In the genomic region with DNA sequence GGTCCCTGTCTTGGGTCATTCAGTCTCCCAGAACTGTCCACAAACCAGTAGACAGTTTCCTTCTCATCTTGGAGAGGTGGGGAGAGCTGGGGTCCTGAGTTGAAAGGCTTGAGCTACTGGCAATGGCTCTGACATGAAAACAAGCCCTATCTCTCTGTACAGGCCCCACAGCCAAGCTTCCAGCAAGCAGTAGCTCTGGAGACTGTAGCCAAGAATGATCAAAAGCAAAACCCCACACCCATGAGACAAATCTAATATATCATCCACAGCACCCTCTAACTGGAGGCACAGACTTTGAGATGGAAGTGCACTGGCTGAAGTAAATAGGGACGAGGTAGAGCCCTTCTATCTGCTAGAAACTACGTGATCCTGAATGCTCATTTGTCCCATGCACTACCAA, we compare ENCODE assay signal across 29 cellular contexts. TPM values are rescaled to one million over a fixed set of nuclear protein-coding genes. Genes with fewer than 3 reads are reported as not detected.
DNase-seq lines count a peak whose midpoint lies in the region; ATAC-seq and TF ChIP-seq lines count a peak whose summit lies in the region.
"Had no signal": no experiment of that assay in that cellular context is flagged by ENCODE, and none has a peak within 500 bp of the region (broad histone marks: within the 10 kb centered on the region; RNA-seq: fewer than 3 reads in every experiment).

No MANE protein-coding gene starts in this region.

- H3K4me1 ChIP-seq in adrenal gland (replicated peaks in 1 of 2) (peaks cover 42 to 60% of the 10 kb centered on the region in 2 donors), neural progenitor cell (no peaks in the 10 kb centered on the region), tibial artery (peaks cover 0 to 73% (median 20%) of the 10 kb centered on the region in 4 donors)

- H2AFZ ChIP-seq in neural progenitor cell (replicated peaks) = no peak overlapping the region

- H3F3A ChIP-seq in neural progenitor cell (ENCODE audit: low read depth) = no peaks in the 10 kb centered on the region

- no peak overlapping the region for H3K4me3 ChIP-seq in adrenal gland
- H3K4me3 ChIP-seq in neural progenitor cell = no peak overlapping the region
- no peak overlapping the region for H3K4me3 ChIP-seq in tibial artery
- H3K4me3 ChIP-seq: dorsolateral prefrontal cortex, MG63 had no signal

- H3K4me3 Mint-ChIP-seq in neural progenitor cell = no peak overlapping the region
- H3K4me3 Mint-ChIP-seq: activated CD4-positive, alpha-beta memory T cell treated with anti-CD3 and anti-CD28 coated beads for 36 hours; activated naive CD8-positive, alpha-beta T cell; immature natural killer cell; WTC11 had no signal

- no peaks in the 10 kb centered on the region for H4K20me1 ChIP-seq in neural progenitor cell (ENCODE audit: low read depth)

- TF ChIP-seq CTCF in adrenal gland (IDR thresholded peaks at IDR 0.05) (no peak), neural progenitor cell (IDR thresholded peaks at IDR 0.05) (no peak), tibial artery (IDR thresholded peaks at IDR 0.05) (no peak)

- peaks cover 28% of the 10 kb centered on the region for H3K4me1 Mint-ChIP-seq in neural progenitor cell
- H3K4me1 Mint-ChIP-seq: immature natural killer cell had no signal

- no peak overlapping the region for H3K4me2 ChIP-seq in neural progenitor cell

- H3K27ac Mint-ChIP-seq in neural progenitor cell = peak overlapping the region; percentile 18
- H3K27ac Mint-ChIP-seq: activated CD4-positive, alpha-beta memory T cell treated with anti-CD3 and anti-CD28 coated beads for 36 hours; activated naive CD8-positive, alpha-beta T cell; immature natural killer cell; WTC11 had no signal

- WGBS in adrenal gland, 4 donors = 63 to 83% (median 79%) methylated on average over 2 of the region's 2 CpGs

- H3K27me3 ChIP-seq in adrenal gland (no peaks in the 10 kb centered on the region), neural progenitor cell (no peaks in the 10 kb centered on the region), tibial artery (no peaks in the 10 kb centered on the region)
- H3K27me3 ChIP-seq: dorsolateral prefrontal cortex, MG63 had no signal

- TF ChIP-seq POLR2A in adrenal gland (IDR thresholded peaks at IDR 0.05) = no peak

- no peaks in the 10 kb centered on the region for H3K79me2 ChIP-seq in neural progenitor cell (ENCODE audit: low read depth)

- no peak overlapping the region for H3K9ac ChIP-seq in neural progenitor cell

- H3K9me3 Mint-ChIP-seq in neural progenitor cell = no peaks in the 10 kb centered on the region
- H3K9me3 Mint-ChIP-seq: activated CD4-positive, alpha-beta memory T cell treated with anti-CD3 and anti-CD28 coated beads for 36 hours; immature natural killer cell; WTC11 had no signal

- intact Hi-C loops in adrenal gland (cut with DNase I) (no loop called here), left ventricle myocardium superior (cut with micrococcal nuclease) (no loop called here), tibial artery (cut with DNase I; ENCODE audit: low total_unique reads) (no loop called here)

- peaks cover 3% of the 10 kb centered on the region for H3K27me3 Mint-ChIP-seq in neural progenitor cell (ENCODE audit: insufficient read depth, low read depth)

- H3K27ac ChIP-seq in adrenal gland (peak overlapping the region in 4 of 5 donors; percentile 5 to 64 (median 42)), neural progenitor cell (no peak overlapping the region), tibial artery (peak overlapping the region; percentile 24 to 51)

- DNase-seq in adrenal gland = peak in 1 of 7 donors; percentile 14
- no peak for DNase-seq in left ventricle myocardium superior
- DNase-seq in neural progenitor cell (ENCODE audit: low spot score) = no peak
- no peak for DNase-seq in tibial artery
- no peak for DNase-seq in SKM-1 (lab: John Stamatoyannopoulos, UW; ENCODE audit: unreplicated experiment)
- no peak for DNase-seq in RPMI8226
- no peak for DNase-seq in NCI-H2227 (lab: John Stamatoyannopoulos, UW; ENCODE audit: unreplicated experiment)
- DNase-seq in activated CD8-positive, alpha-beta memory T cell treated with anti-CD3 and anti-CD28 coated beads for 24 hours = no peak
- DNase-seq: activated CD4-positive, alpha-beta memory T cell treated with anti-CD3 and anti-CD28 coated beads for 36 hours; cerebellar nuclear complex; COR-L47; dorsolateral prefrontal cortex; GF-D8; H7; immature natural killer cell; KBM-7; MG63; NCI-H446; nucleus accumbens; stimulated activated CD4-positive, alpha-beta T cell treated with anti-CD3 and anti-CD28 coated beads, Interleukin-4, amount 100 ng/mL, for 4 hours; stimulated activated naive CD4-positive, alpha-beta T cell treated with Interleukin-2 at 50 U/mL for 16 hours; SW 1271; T1000 had no signal

- peak; percentile 60 for ATAC-seq in left ventricle myocardium superior
- ATAC-seq: left lobe of liver, WTC11 had no signal

- H3K36me3 ChIP-seq in adrenal gland (replicated peaks in 1 of 2) (no peaks in the 10 kb centered on the region), neural progenitor cell (no peaks in the 10 kb centered on the region), tibial artery (no peaks in the 10 kb centered on the region)
- H3K36me3 ChIP-seq: MG63 had no signal

- H3K9me3 ChIP-seq in adrenal gland (replicated peaks in 1 of 3) (no peaks in the 10 kb centered on the region), neural progenitor cell (ENCODE audit: low read depth) (no peaks in the 10 kb centered on the region), tibial artery (no peaks in the 10 kb centered on the region)
- H3K9me3 ChIP-seq: MG63 had no signal

- H3K36me3 Mint-ChIP-seq in neural progenitor cell = no peaks in the 10 kb centered on the region
- H3K36me3 Mint-ChIP-seq: activated CD4-positive, alpha-beta memory T cell treated with anti-CD3 and anti-CD28 coated beads for 36 hours; activated naive CD8-positive, alpha-beta T cell; immature natural killer cell; WTC11 had no signal

RNA-seq across cellular contexts. Expression of a gene that starts 40.9 kb away (rescaled TPM):
- total RNA-seq in adrenal gland (100 to 1,000 TPM in 3 of 8 donors, 10 to 100 TPM in 5; 20.4 to 146 (median 87.9) TPM), left ventricle myocardium superior (3.8 TPM), neural progenitor cell (ENCODE audit: low replicate concordance) (0.06 TPM in 1 of 2 replicates, not detected in the other)
- polyA plus RNA-seq in adrenal gland = 10 to 100 TPM; 33.5 to 47.9 (median 39.3) TPM
- total RNA-seq: activated CD4-positive, alpha-beta memory T cell treated with anti-CD3 and anti-CD28 coated beads for 36 hours; endothelial cell of umbilical vein; H7; OCI-LY7 had no signal
- polyA plus RNA-seq: BJ, endothelial cell of umbilical vein, immature natural killer cell had no signal
